8 cellular contexts compared by ENCODE assay signal in genomic region chr6:71190809-71191208, GRCh38.
DNase-seq lines count a peak whose midpoint lies in the region; ATAC-seq and TF ChIP-seq lines count a peak whose summit lies in the region.

No MANE protein-coding gene starts in this region.

- H3K27me3 ChIP-seq in A673 (replicated peaks; ENCODE audit: insufficient read depth, low read depth, low read length, poor library complexity), result no peaks in the 10 kb centered on the region

- no peaks in the 10 kb centered on the region for H3K9me3 ChIP-seq in A673 (ENCODE audit: low read depth, low read length, poor library complexity, severe bottlenecking)
- no peaks in the 10 kb centered on the region for H3K9me3 ChIP-seq in HEK293 (ENCODE audit: control insufficient read depth, insufficient read depth, low read depth, low read length)

- H3K27ac ChIP-seq in A673 (ENCODE audit: low read depth, low read length, poor library complexity, severe bottlenecking), result no peak overlapping the region
- no peak overlapping the region for H3K27ac ChIP-seq in HEK293 (ENCODE audit: extremely low read depth, low read depth, low read length)

- no peak overlapping the region for H3K4me3 ChIP-seq in A673 (ENCODE audit: low read depth, low read length, poor library complexity, severe bottlenecking)
- H3K4me3 ChIP-seq in HEK293 (ENCODE audit: low read depth, low read length), result no peak overlapping the region

- H3K4me1 ChIP-seq in A673 (ENCODE audit: insufficient read depth, low read length, poor library complexity, severe bottlenecking) (no peaks in the 10 kb centered on the region), HEK293 (ENCODE audit: control insufficient read depth, insufficient read depth, low read length) (no peaks in the 10 kb centered on the region)

- no TSS peak for BruUV-seq in A673 (replicated peaks; lab: Mats Ljungman, UMichigan)

- TF ChIP-seq CTCF in A673 (conservative IDR thresholded peaks at IDR 0.05; ENCODE audit: low read depth, low read length) (peak; percentile 61), HEK293 (tag by site-specific recombination; IDR thresholded peaks at IDR 0.05) (no peak)

- ATAC-seq in left colon (no peak), HG03571 (IDR thresholded peaks at IDR 0.05; ENCODE audit: unreplicated experiment) (no peak)

- CTCF ChIA-PET in A673 (lab: Charles Lee) (interaction anchor here (0.6 kb wide), 1 partner anchor 970 kb away, joined by 3 read pairs; no protein-coding TSS in a partner anchor), HEK293 (lab: Yijun Ruan, JAX) (interaction anchor here (0.6 to 3.1 kb wide), 40 partner anchors 9 to 969 kb away, joined by 3 to 35 read pairs (median 4); partner anchors contain the start of gene OGFRL1)

- H3K36me3 ChIP-seq in A673 (ENCODE audit: insufficient read depth, low read length, poor library complexity, severe bottlenecking) (no peaks in the 10 kb centered on the region), HEK293 (ENCODE audit: control insufficient read depth in 2 of 2, insufficient read depth in 1 of 2, low read length in 2 of 2) (no peaks in the 10 kb centered on the region)

- DNase-seq in A673 (ENCODE audit: low spot score), result peak; percentile 64
- DNase-seq in SK-N-DZ (ENCODE audit: low spot score), result peak; percentile 39
- peak; percentile 4 for DNase-seq in germinal center (ENCODE audit: low spot score)
- no peak for DNase-seq in NCI-H2029 (lab: John Stamatoyannopoulos, UW)
- DNase-seq in left colon, result no peak
- DNase-seq in mucosa of gallbladder (ENCODE audit: low spot score), result no peak

- intact Hi-C loops in A673 (cut with micrococcal nuclease; ENCODE audit: unreplicated experiment), result loop anchor here (1.0 to 10.0 kb wide), 3 partner anchors 158 to 894 kb away; no protein-coding TSS in a partner anchor
- intact Hi-C loops in left colon (cut with DNase I, micrococcal nuclease), result no loop called here

- POLR2A ChIA-PET in A673 (lab: Charles Lee; ENCODE audit: low non-redundant PET) (no interaction called here), HEK293 (lab: Yijun Ruan, JAX) (interaction anchor here (1.1 to 1.3 kb wide), 2 partner anchors 96 to 98 kb away, joined by 4 to 6 read pairs; partner anchors contain the start of gene OGFRL1)

TF ChIP-seq in HEK293, 187 proteins besides CTCF, POLR2A, EP300 and RAD21:
- TF ChIP-seq KLF10 (tag by site-specific recombination; IDR thresholded peaks at IDR 0.05) (no peak), ZNF292 (tag by site-specific recombination; IDR thresholded peaks at IDR 0.05; ENCODE audit: borderline replicate concordance, low read depth) (no peak), ZNF529 (tag by site-specific recombination; IDR thresholded peaks at IDR 0.05; ENCODE audit: insufficient replicate concordance) (no peak), ZNF654 (tag by site-specific recombination; IDR thresholded peaks at IDR 0.05; ENCODE audit: low read depth) (peak; percentile 61), ZNF561 (tag by site-specific recombination; IDR thresholded peaks at IDR 0.05; ENCODE audit: borderline replicate concordance) (no peak)
- TF ChIP-seq, protein P1, sequence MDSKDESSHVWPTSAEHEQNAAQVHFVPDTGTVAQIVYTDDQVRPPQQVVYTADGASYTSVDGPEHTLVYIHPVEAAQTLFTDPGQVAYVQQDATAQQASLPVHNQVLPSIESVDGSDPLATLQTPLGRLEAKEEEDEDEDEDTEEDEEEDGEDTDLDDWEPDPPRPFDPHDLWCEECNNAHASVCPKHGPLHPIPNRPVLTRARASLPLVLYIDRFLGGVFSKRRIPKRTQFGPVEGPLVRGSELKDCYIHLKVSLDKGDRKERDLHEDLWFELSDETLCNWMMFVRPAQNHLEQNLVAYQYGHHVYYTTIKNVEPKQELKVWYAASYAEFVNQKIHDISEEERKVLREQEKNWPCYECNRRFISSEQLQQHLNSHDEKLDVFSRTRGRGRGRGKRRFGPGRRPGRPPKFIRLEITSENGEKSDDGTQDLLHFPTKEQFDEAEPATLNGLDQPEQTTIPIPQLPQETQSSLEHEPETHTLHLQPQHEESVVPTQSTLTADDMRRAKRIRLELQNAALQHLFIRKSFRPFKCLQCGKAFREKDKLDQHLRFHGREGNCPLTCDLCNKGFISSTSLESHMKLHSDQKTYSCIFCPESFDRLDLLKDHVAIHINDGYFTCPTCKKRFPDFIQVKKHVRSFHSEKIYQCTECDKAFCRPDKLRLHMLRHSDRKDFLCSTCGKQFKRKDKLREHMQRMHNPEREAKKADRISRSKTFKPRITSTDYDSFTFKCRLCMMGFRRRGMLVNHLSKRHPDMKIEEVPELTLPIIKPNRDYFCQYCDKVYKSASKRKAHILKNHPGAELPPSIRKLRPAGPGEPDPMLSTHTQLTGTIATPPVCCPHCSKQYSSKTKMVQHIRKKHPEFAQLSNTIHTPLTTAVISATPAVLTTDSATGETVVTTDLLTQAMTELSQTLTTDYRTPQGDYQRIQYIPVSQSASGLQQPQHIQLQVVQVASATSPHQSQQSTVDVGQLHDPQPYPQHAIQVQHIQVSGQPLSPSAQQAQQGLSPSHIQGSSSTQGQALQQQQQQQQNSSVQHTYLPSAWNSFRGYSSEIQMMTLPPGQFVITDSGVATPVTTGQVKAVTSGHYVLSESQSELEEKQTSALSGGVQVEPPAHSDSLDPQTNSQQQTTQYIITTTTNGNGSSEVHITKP (tag by site-specific recombination; IDR thresholded peaks at IDR 0.05), result no peak

Comparison
In these comparisons a context has a peak if more than half of its experiments do, and no peak if none do; other contexts are left out.
1. DNase-seq: peak in A673 (single experiment), SK-N-DZ (single experiment) and germinal center (single experiment); none in NCI-H2029 (single experiment), left colon (0 of 2) and mucosa of gallbladder (single experiment).